In genomic region chr13:29520671-29521070, GRCh38 we compare ENCODE assay signal across 17 cellular contexts.
A peak's percentile ranks its signal among the peaks of the same experiment; 100 is the strongest.
DNase-seq lines count a peak whose midpoint lies in the region; ATAC-seq, FAIRE-seq and TF ChIP-seq lines count a peak whose summit lies in the region.
"Had no signal": no experiment of that assay in that cellular context is flagged by ENCODE, and none has a peak within 500 bp of the region (broad histone marks: within the 10 kb centered on the region; RNA-seq: fewer than 3 reads in every experiment).

No MANE protein-coding gene starts in this region.

- no peak overlapping the region for H3K4me3 Mint-ChIP-seq in astrocyte (ENCODE audit: unreplicated experiment)
- H3K4me3 Mint-ChIP-seq: activated naive CD8-positive, alpha-beta T cell; dendritic cell treated with granulocyte-macrophage colony-stimulating factor and Interleukin-4, amounts not matched to agents 40 ng/mL and 50 ng/mL, for 4 days; naive thymus-derived CD4-positive, alpha-beta T cell had no signal

- no peak for ATAC-seq in GM18873 (IDR thresholded peaks at IDR 0.05; ENCODE audit: low FRiP score, unreplicated experiment)
- ATAC-seq in GM18867 (IDR thresholded peaks at IDR 0.05; ENCODE audit: unreplicated experiment), result no peak
- ATAC-seq: naive thymus-derived CD4-positive, alpha-beta T cell; stimulated activated naive CD8-positive, alpha-beta T cell treated with anti-CD3 and anti-CD28 coated beads, Interleukin-15, Interleukin-2, amounts not matched to agents 100 U/mL and 50 U/mL, for 24 hours had no signal

- H4K20me1 ChIP-seq in astrocyte (ENCODE audit: insufficient read depth, low read length), result peaks cover 6% of the 10 kb centered on the region

- FAIRE-seq in astrocyte (lab: Jason Lieb, UNC), result peak; percentile 99

- H3K27ac ChIP-seq in astrocyte (ENCODE audit: low read depth, low read length) (peak overlapping the region; percentile 96), tibial artery (peak overlapping the region; percentile 60 to 62)

- H3K9ac ChIP-seq in astrocyte (ENCODE audit: low read length), result peak overlapping the region; percentile 67

- H3K4me1 Mint-ChIP-seq in astrocyte (ENCODE audit: low read depth, unreplicated experiment), result peaks cover 19% of the 10 kb centered on the region

- intact Hi-C loops in tibial artery (cut with DNase I; ENCODE audit: low total_unique reads), result loop anchor here (10.0 kb wide), 1 partner anchor 64 kb away; no protein-coding TSS in a partner anchor

- H3K27me3 ChIP-seq in astrocyte (ENCODE audit: insufficient read depth, low read length) (no peaks in the 10 kb centered on the region), tibial artery (no peaks in the 10 kb centered on the region)

- no peak overlapping the region for H2AFZ ChIP-seq in astrocyte (ENCODE audit: low read depth, low read length)

- H3K4me1 ChIP-seq in astrocyte (ENCODE audit: insufficient read depth, low read length), result peaks cover 40% of the 10 kb centered on the region
- peaks cover 0 to 31% (median 7%) of the 10 kb centered on the region in 4 donors for H3K4me1 ChIP-seq in tibial artery

- H3K27me3 Mint-ChIP-seq in astrocyte (ENCODE audit: low read depth, unreplicated experiment), result no peaks in the 10 kb centered on the region
- H3K27me3 Mint-ChIP-seq: activated naive CD8-positive, alpha-beta T cell; dendritic cell treated with granulocyte-macrophage colony-stimulating factor and Interleukin-4, amounts not matched to agents 40 ng/mL and 50 ng/mL, for 4 days; naive thymus-derived CD4-positive, alpha-beta T cell had no signal

- peaks cover 29% of the 10 kb centered on the region for H3K79me2 ChIP-seq in astrocyte (ENCODE audit: insufficient read depth, low read length)

- peak overlapping the region; percentile 5 for H3K4me3 ChIP-seq in astrocyte (ENCODE audit: insufficient read depth, low read depth, low read length)
- H3K4me3 ChIP-seq in tibial artery, result no peak overlapping the region

- TF ChIP-seq CTCF in astrocyte (IDR thresholded peaks at IDR 0.05; ENCODE audit: insufficient read depth, low read depth, low read length), result no peak
- no peak for TF ChIP-seq CTCF in tibial artery (IDR thresholded peaks at IDR 0.05)

- no peak overlapping the region for H3K27ac Mint-ChIP-seq in astrocyte (ENCODE audit: unreplicated experiment)
- H3K27ac Mint-ChIP-seq: dendritic cell treated with granulocyte-macrophage colony-stimulating factor and Interleukin-4, amounts not matched to agents 40 ng/mL and 50 ng/mL, for 4 days; naive thymus-derived CD4-positive, alpha-beta T cell had no signal

- peaks cover 49% of the 10 kb centered on the region for H3K36me3 Mint-ChIP-seq in astrocyte (ENCODE audit: low read depth, unreplicated experiment)

- H3K36me3 ChIP-seq in astrocyte (ENCODE audit: insufficient read depth, low read length) (peaks cover 32% of the 10 kb centered on the region), tibial artery (peaks cover 25 to 79% (median 52%) of the 10 kb centered on the region in 3 donors)

- H3K9me3 Mint-ChIP-seq in astrocyte (ENCODE audit: unreplicated experiment), result no peaks in the 10 kb centered on the region
- H3K9me3 Mint-ChIP-seq: dendritic cell treated with granulocyte-macrophage colony-stimulating factor and Interleukin-4, amounts not matched to agents 40 ng/mL and 50 ng/mL, for 4 days; naive thymus-derived CD4-positive, alpha-beta T cell had no signal

- peak overlapping the region; percentile 44 for H3K4me2 ChIP-seq in astrocyte (ENCODE audit: low read length)

- DNase-seq in GM04503 (ENCODE audit: low read depth) (peak; percentile 75), astrocyte (ENCODE audit: low read depth) (peak; percentile 86), hepatic stellate cell (ENCODE audit: low spot score) (peak; percentile 38), tibial artery (peak in 1 of 2 donors; percentile 55), Kasumi-1 (lab: John Stamatoyannopoulos, UW) (no peak), NCI-H345 (lab: John Stamatoyannopoulos, UW) (no peak)
- DNase-seq: activated CD4-positive, CD25-positive, alpha-beta regulatory T cell treated with anti-CD3 and anti-CD28 coated beads, Interleukin-2, amount 50 U/mL, for 72 hours; activated T-cell treated with anti-CD3 and anti-CD28 coated beads for 4 hours; naive thymus-derived CD4-positive, alpha-beta T cell; NCI-H1417 treated with DMSO at 0.1 percent for 48 hours; NCI-H510A; stimulated activated naive CD8-positive, alpha-beta T cell treated with anti-CD3 and anti-CD28 coated beads, Interleukin-15, Interleukin-2, amounts not matched to agents 100 U/mL and 50 U/mL, for 24 hours; SW 1271 had no signal

- H3K9me3 ChIP-seq in astrocyte (ENCODE audit: insufficient read depth, low read depth, low read length), result no peaks in the 10 kb centered on the region
- no peaks in the 10 kb centered on the region for H3K9me3 ChIP-seq in tibial artery

Comparison
In these comparisons a context has a peak if more than half of its experiments do, and no peak if none do; other contexts are left out.
1. DNase-seq: peak in GM04503 (single experiment), astrocyte (single experiment) and hepatic stellate cell (single experiment); none in Kasumi-1 (0 of 2) and NCI-H345 (single experiment).